In the genomic region with DNA sequence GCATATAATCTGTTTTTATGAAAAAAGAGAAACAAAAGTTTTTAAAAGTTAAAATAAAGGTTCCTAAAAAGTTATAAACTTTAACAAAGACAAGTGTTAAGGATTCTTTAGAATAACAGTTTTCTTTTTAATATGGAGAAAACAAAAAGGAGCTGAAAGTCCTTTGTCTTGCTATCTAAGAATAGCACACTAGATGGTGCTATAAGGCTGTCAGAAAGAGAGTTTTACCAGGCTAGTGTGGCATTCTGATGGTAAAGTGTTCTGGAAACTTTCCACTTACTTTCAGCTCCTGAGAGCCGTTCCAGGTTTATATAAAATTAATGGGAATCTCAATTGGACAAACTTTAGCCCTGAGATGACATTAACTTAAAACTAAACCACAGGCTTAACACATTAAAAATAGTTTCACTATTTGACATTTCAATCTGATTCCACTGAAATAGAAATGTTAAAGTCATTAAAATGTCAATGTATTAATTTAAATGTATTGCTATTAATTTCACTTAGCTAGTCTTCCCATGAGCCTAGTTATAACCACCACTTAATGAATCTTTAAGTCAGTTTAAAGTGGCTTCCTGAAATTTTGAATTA, we compare ENCODE assay signal across 8 cellular contexts. TPM values are rescaled to one million over a fixed set of nuclear protein-coding genes. Genes with fewer than 3 reads are reported as not detected.
DNase-seq lines count a peak whose midpoint lies in the region; ATAC-seq and TF ChIP-seq lines count a peak whose summit lies in the region.

No MANE protein-coding gene starts in this region.

- no peaks in the 10 kb centered on the region for H3K36me3 ChIP-seq in GM23248 (ENCODE audit: low read depth)

- no peaks in the 10 kb centered on the region for H3K27me3 ChIP-seq in GM23248 (replicated peaks; ENCODE audit: insufficient read depth)

- H3K9me3 ChIP-seq in GM23248 (ENCODE audit: low read depth) = no peaks in the 10 kb centered on the region

- peaks cover 28% of the 10 kb centered on the region for H3K4me1 ChIP-seq in GM23248 (ENCODE audit: insufficient read depth)

- no peaks in the 10 kb centered on the region for H4K20me1 ChIP-seq in GM23248 (ENCODE audit: insufficient read depth)

- peaks cover 27% of the 10 kb centered on the region for H3F3A ChIP-seq in GM23248 (ENCODE audit: insufficient read depth)

- in situ Hi-C loops in GM23248 (cut with MboI) = no loop called here

- H2AFZ ChIP-seq in GM23248 = no peak overlapping the region

- 3 to 4% methylated on average over 1 of the region's 1 CpG for WGBS in GM23248 (ENCODE audit: low coverage in 1 of 2, low lambda C conversion rate in 2 of 2, missing lambda C conversion rate in 2 of 2), 2 experiments

- no peak overlapping the region for H3K4me3 ChIP-seq in GM23248
- H3K4me3 ChIP-seq in choroid plexus epithelial cell (ENCODE audit: low read depth, low read length) = no peak overlapping the region

- H3K79me2 ChIP-seq in GM23248 (ENCODE audit: insufficient read depth) = peaks cover 7% of the 10 kb centered on the region

- peak; percentile 42 for DNase-seq in AG20443 (ENCODE audit: low spot score)
- peak; percentile 76 for DNase-seq in GM23248
- DNase-seq in NCI-H82 treated with DMSO at 0.1 percent for 48 hours (lab: John Stamatoyannopoulos, UW; ENCODE audit: unreplicated experiment) = peak; percentile 16
- peak; percentile 77 for DNase-seq in choroid plexus epithelial cell (ENCODE audit: low read depth)
- DNase-seq in middle frontal gyrus (ENCODE audit: extremely low spot score, low spot score) = peak; percentile 16

- H3K9me2 ChIP-seq in GM23248 (ENCODE audit: insufficient read depth) = no peaks in the 10 kb centered on the region

- TF ChIP-seq CTCF in choroid plexus epithelial cell (conservative IDR thresholded peaks at IDR 0.05; ENCODE audit: low read depth, low read length) = peak; percentile 71

- no peak for ATAC-seq in HG03432 (IDR thresholded peaks at IDR 0.05; ENCODE audit: unreplicated experiment)
- no peak for ATAC-seq in GM18867 (IDR thresholded peaks at IDR 0.05; ENCODE audit: unreplicated experiment)
- ATAC-seq in GM19463 (IDR thresholded peaks at IDR 0.05; ENCODE audit: unreplicated experiment) = no peak

- no peak overlapping the region for H3K9ac ChIP-seq in GM23248

- no peak overlapping the region for H3K27ac ChIP-seq in GM23248

- H3K4me2 ChIP-seq in GM23248 (ENCODE audit: unreplicated experiment) = no peak overlapping the region

RNA-seq across cellular contexts. Expression of a gene that starts 3.7 kb away (rescaled TPM):
- total RNA-seq in GM23248 (2014; rRNA removed; shearing (Covaris generic)) = 0.38 and 0.65 TPM in 2 replicates
- 0.67 and 1.0 TPM in 2 replicates for polyA plus RNA-seq in GM23248 (2016; fragmentation: Nextera tagmentation; extraction: Ambion mirVana)

RNA-seq across cellular contexts. Expression of a gene that starts 4.0 kb away (rescaled TPM):
- 4.0 and 5.1 TPM in 2 replicates for total RNA-seq in GM23248 (2014; rRNA removed; shearing (Covaris generic))
- 3.2 and 3.6 TPM in 2 replicates for polyA plus RNA-seq in GM23248 (2016; fragmentation: Nextera tagmentation; extraction: Ambion mirVana)

Comparison
In these comparisons a context has a peak if more than half of its experiments do, and no peak if none do; other contexts are left out.
1. DNase-seq: peak in every context shown above with its lines; median percentile 77 in choroid plexus epithelial cell; 76 in GM23248; 42 in AG20443; 16 in NCI-H82 treated with DMSO at 0.1 percent for 48 hours; 16 in middle frontal gyrus.